Comparison of ENCODE assay signal across 7 cellular contexts in the genomic region with DNA sequence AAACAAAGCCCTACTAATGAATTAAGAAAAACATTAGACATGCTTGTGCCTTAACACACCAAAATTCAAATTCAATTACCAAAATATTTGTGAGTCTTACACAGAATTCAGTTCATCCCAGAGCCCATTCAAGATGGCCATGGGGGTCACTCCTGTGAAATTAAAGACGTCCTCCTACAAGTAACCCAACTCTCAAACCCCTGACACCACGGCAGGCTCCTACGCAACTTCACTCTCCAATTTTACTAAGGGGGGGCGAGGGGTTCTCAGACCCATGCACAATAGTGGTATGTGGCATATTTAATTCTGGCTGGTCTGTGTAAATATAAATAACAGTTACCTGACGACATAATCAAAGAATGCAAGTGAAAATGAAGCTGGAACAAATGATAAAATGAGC. TPM values are rescaled to one million over a fixed set of nuclear protein-coding genes. Genes with fewer than 3 reads are reported as not detected.
DNase-seq lines count a peak whose midpoint lies in the region; ATAC-seq and TF ChIP-seq lines count a peak whose summit lies in the region.

No MANE protein-coding gene starts in this region.

- TF ChIP-seq CTCF in DOHH2 (IDR thresholded peaks at IDR 0.05; ENCODE audit: low read depth, low read length, poor library complexity, severe bottlenecking) (no peak), NB4 (IDR thresholded peaks at IDR 0.05; ENCODE audit: low read depth, low read length) (no peak), epithelial cell of esophagus (IDR thresholded peaks at IDR 0.05; ENCODE audit: insufficient read depth, low read depth, low read length, missing control alignments) (no peak), progenitor cell of endocrine pancreas (IDR thresholded peaks at IDR 0.05; ENCODE audit: unreplicated experiment) (no peak)

- H3K36me3 ChIP-seq in DOHH2 (ENCODE audit: control insufficient read depth, low read length): no peaks in the 10 kb centered on the region

- H3K4me1 Mint-ChIP-seq in progenitor cell of endocrine pancreas (ENCODE audit: low read depth): peaks cover 50% of the 10 kb centered on the region

- no peaks in the 10 kb centered on the region for H3K9me3 ChIP-seq in DOHH2 (ENCODE audit: control insufficient read depth, insufficient read depth, low read length)

- peak overlapping the region; percentile 81 for H3K4me2 ChIP-seq in DOHH2 (ENCODE audit: low read length)

- H4K20me1 ChIP-seq in DOHH2 (ENCODE audit: control insufficient read depth, insufficient read depth, low read depth, low read length): peaks cover 23% of the 10 kb centered on the region

- H3K27ac ChIP-seq in DOHH2 (ENCODE audit: low read depth, low read length): no peak overlapping the region

- H3K9me3 Mint-ChIP-seq in progenitor cell of endocrine pancreas (ENCODE audit: low read depth): no peaks in the 10 kb centered on the region

- TF ChIP-seq POLR2A in NB4 (IDR thresholded peaks at IDR 0.05; ENCODE audit: extremely low read depth, insufficient read length): no peak

- H3K27me3 Mint-ChIP-seq in progenitor cell of endocrine pancreas: no peaks in the 10 kb centered on the region

- DNase-seq in NB4 (ENCODE audit: low read depth) (no peak), epithelial cell of esophagus (ENCODE audit: low read depth) (no peak), progenitor cell of endocrine pancreas (ENCODE audit: low spot score, unreplicated experiment) (no peak), HT-29 (ENCODE audit: low spot score) (no peak)

- peak overlapping the region; percentile 99 for H3K27ac Mint-ChIP-seq in progenitor cell of endocrine pancreas

- H3K79me2 ChIP-seq in DOHH2 (ENCODE audit: control insufficient read depth, low read length): peaks cover 87% of the 10 kb centered on the region

- H3F3A ChIP-seq in DOHH2 (ENCODE audit: control insufficient read depth, insufficient read depth): peaks cover 14% of the 10 kb centered on the region

- ATAC-seq in GM21786 (IDR thresholded peaks at IDR 0.05; ENCODE audit: unreplicated experiment): no peak
- ATAC-seq in HG02623 (IDR thresholded peaks at IDR 0.05; ENCODE audit: unreplicated experiment): no peak

- H3K27me3 ChIP-seq in DOHH2 (ENCODE audit: control insufficient read depth, low read length): no peaks in the 10 kb centered on the region

- peak overlapping the region; percentile 93 for H3K4me3 Mint-ChIP-seq in progenitor cell of endocrine pancreas (ENCODE audit: low read depth)

- H3K4me1 ChIP-seq in DOHH2 (ENCODE audit: control insufficient read depth, low read length): peaks cover 56% of the 10 kb centered on the region

- H3K9me2 ChIP-seq in DOHH2 (replicated peaks; ENCODE audit: control insufficient read depth, low read length): no peaks in the 10 kb centered on the region

- peaks cover 3% of the 10 kb centered on the region for H3K36me3 Mint-ChIP-seq in progenitor cell of endocrine pancreas (ENCODE audit: insufficient read depth)

- H3K4me3 ChIP-seq in DOHH2 (ENCODE audit: low read length) (peak overlapping the region; percentile 71), NB4 (ENCODE audit: low read depth, low read length) (peak overlapping the region; percentile 77), epithelial cell of esophagus (ENCODE audit: low read length) (peak overlapping the region; percentile 74)

RNA-seq across cellular contexts. Expression of gene ZNF516, which starts 5.0 kb away (rescaled TPM):
- 106 and 108 TPM in 2 replicates for total RNA-seq in progenitor cell of endocrine pancreas
- 8.1 and 10.4 TPM in 2 replicates for total RNA-seq in HT-29 (2014; rRNA removed; shearing (Covaris generic))
